In genomic region chr4:137253949-137254348, GRCh38 we compare ENCODE assay signal across 21 cellular contexts.
DNase-seq lines count a peak whose midpoint lies in the region; ATAC-seq and TF ChIP-seq lines count a peak whose summit lies in the region.
"Had no signal": no experiment of that assay in that cellular context is flagged by ENCODE, and none has a peak within 500 bp of the region (broad histone marks: within the 10 kb centered on the region; RNA-seq: fewer than 3 reads in every experiment).

No MANE protein-coding gene starts in this region.

- ATAC-seq in HG02938 (IDR thresholded peaks at IDR 0.05; ENCODE audit: unreplicated experiment), result no peak
- ATAC-seq in GM18867 (IDR thresholded peaks at IDR 0.05; ENCODE audit: unreplicated experiment), result no peak

- no peak overlapping the region for H3K9ac ChIP-seq in GM23248

- TF ChIP-seq CTCF in astrocyte of the spinal cord (IDR thresholded peaks at IDR 0.05; ENCODE audit: low read depth, low read length) (no peak), fibroblast of villous mesenchyme (IDR thresholded peaks at IDR 0.05; ENCODE audit: insufficient read depth, low read depth, low read length) (no peak)

- H3K27ac ChIP-seq in GM23248, result no peak overlapping the region
- H3K27ac ChIP-seq: ovary, transverse colon had no signal

- H3K4me3 ChIP-seq in GM23248 (no peak overlapping the region), astrocyte of the spinal cord (ENCODE audit: low read depth, low read length) (no peak overlapping the region), fibroblast of villous mesenchyme (ENCODE audit: low read depth, low read length) (no peak overlapping the region)
- H3K4me3 ChIP-seq: ovary, transverse colon had no signal

- H3F3A ChIP-seq in GM23248 (ENCODE audit: insufficient read depth), result peaks cover 16% of the 10 kb centered on the region

- no peak overlapping the region for H3K4me2 ChIP-seq in GM23248 (ENCODE audit: unreplicated experiment)

- H3K9me3 ChIP-seq in GM23248 (ENCODE audit: low read depth), result no peaks in the 10 kb centered on the region
- H3K9me3 ChIP-seq: ovary, transverse colon had no signal

- no peak overlapping the region for H2AFZ ChIP-seq in GM23248

- peak; percentile 61 for DNase-seq in GM23248
- peak; percentile 71 for DNase-seq in astrocyte of the spinal cord (ENCODE audit: low read depth, low spot score)
- DNase-seq in fibroblast of villous mesenchyme (ENCODE audit: low read depth), result peak; percentile 16
- no peak for DNase-seq in DMS 273 (lab: John Stamatoyannopoulos, UW; ENCODE audit: unreplicated experiment)
- no peak for DNase-seq in activated naive CD4-positive, alpha-beta T cell treated with anti-CD3 and anti-CD28 coated beads, Interleukin-2, amount 50 U/mL, for 16 hours
- DNase-seq: activated CD4-positive, alpha-beta T cell treated with anti-CD3 and anti-CD28 coated beads for 1 hour; activated naive CD8-positive, alpha-beta T cell treated with anti-CD3 and anti-CD28 coated beads, Interleukin-2, amount 10 ng/mL, durations not matched to agents 7 days and 5 days; DMS 273 treated with DMSO at 0.1 percent for 48 hours; hippocampal formation; kidney; mammary epithelial cell; naive B cell; NCI-H1105 treated with DMSO at 0.1 percent for 48 hours; NCI-H2081 treated with DMSO at 0.1 percent for 48 hours; NCI-H510A treated with DMSO at 0.1 percent for 48 hours; ovary; stimulated activated CD4-positive, alpha-beta T cell treated with anti-CD3 and anti-CD28 coated beads, Interleukin-2, amount 100 ng/mL, for 24 hours; stimulated activated naive CD4-positive, alpha-beta T cell treated with Interleukin-2 at 50 U/mL for 16 hours; transverse colon had no signal

- H3K79me2 ChIP-seq in GM23248 (ENCODE audit: insufficient read depth), result no peaks in the 10 kb centered on the region

- H3K27me3 ChIP-seq in GM23248 (replicated peaks; ENCODE audit: insufficient read depth), result no peaks in the 10 kb centered on the region
- H3K27me3 ChIP-seq: ovary, transverse colon had no signal

- H3K36me3 ChIP-seq in GM23248 (ENCODE audit: low read depth), result no peaks in the 10 kb centered on the region
- H3K36me3 ChIP-seq: ovary, transverse colon had no signal

- no peaks in the 10 kb centered on the region for H4K20me1 ChIP-seq in GM23248 (ENCODE audit: insufficient read depth)

- peaks cover 6% of the 10 kb centered on the region; the same call in 1 of the 2 replicates for H3K4me1 ChIP-seq in GM23248 (ENCODE audit: insufficient read depth)
- H3K4me1 ChIP-seq: transverse colon had no signal

- in situ Hi-C loops in GM23248 (cut with MboI), result no loop called here
- in situ Hi-C loops in astrocyte of the spinal cord (cut with HindIII; ENCODE audit: low sequenced_read_pairs), result no loop called here

- no peaks in the 10 kb centered on the region for H3K9me2 ChIP-seq in GM23248 (ENCODE audit: insufficient read depth)

Comparison
In these comparisons a context has a peak if more than half of its experiments do, and no peak if none do; other contexts are left out.
1. DNase-seq: peak in GM23248 (single experiment), astrocyte of the spinal cord (single experiment) and fibroblast of villous mesenchyme (single experiment); none in DMS 273 (single experiment) and activated naive CD4-positive, alpha-beta T cell treated with anti-CD3 and anti-CD28 coated beads, Interleukin-2, amount 50 U/mL, for 16 hours (single experiment).